ENCODE assay signal across 8 cellular contexts in genomic region chr3:194485471-194485875, GRCh38. TPM values are rescaled to one million over a fixed set of nuclear protein-coding genes. Genes with fewer than 3 reads are reported as not detected.
DNase-seq lines count a peak whose midpoint lies in the region; ATAC-seq and TF ChIP-seq lines count a peak whose summit lies in the region.

No MANE protein-coding gene starts in this region.

- peak overlapping the region; percentile 83 to 87 for H3K27ac ChIP-seq in left lung

- H3K4me3 Mint-ChIP-seq in type B pancreatic cell, result peak overlapping the region; percentile 96

- peaks cover 9 to 86% of the 10 kb centered on the region in 2 donors for H3K4me1 ChIP-seq in left lung

- peaks cover 27% of the 10 kb centered on the region for H3K4me1 Mint-ChIP-seq in type B pancreatic cell (ENCODE audit: unreplicated experiment)

- TF ChIP-seq CTCF in astrocyte of the spinal cord (IDR thresholded peaks at IDR 0.05; ENCODE audit: low read depth, low read length) (no peak), left lung (IDR thresholded peaks at IDR 0.05) (no peak), type B pancreatic cell (conservative IDR thresholded peaks at IDR 0.05) (no peak)

- H3K27me3 ChIP-seq in left lung, result no peaks in the 10 kb centered on the region

- peaks cover 6% of the 10 kb centered on the region for H3K9me3 Mint-ChIP-seq in type B pancreatic cell

- no peaks in the 10 kb centered on the region for H3K9me3 ChIP-seq in left lung

- peak; percentile 43 for DNase-seq in AG08396 (ENCODE audit: low spot score)
- peak; percentile 48 for DNase-seq in HT1080 (ENCODE audit: low read depth)
- peak; percentile 45 for DNase-seq in astrocyte of the spinal cord (ENCODE audit: low read depth, low spot score)
- DNase-seq in left lung, result no peak
- DNase-seq in type B pancreatic cell (ENCODE audit: extremely low spot score, unreplicated experiment), result no peak
- DNase-seq in H4 (ENCODE audit: low spot score), result no peak
- DNase-seq in nucleus accumbens (lab: John Stamatoyannopoulos, UW), result no peak

- intact Hi-C loops in left lung (cut with DNase I), result no loop called here

- H3K4me3 ChIP-seq in astrocyte of the spinal cord (ENCODE audit: low read depth, low read length) (peak overlapping the region; percentile 82), left lung (peak overlapping the region; percentile 66 to 68)

- H3K27me3 Mint-ChIP-seq in type B pancreatic cell, result peaks cover 7% of the 10 kb centered on the region

- H3K36me3 ChIP-seq in left lung, result peaks cover 0 to 6% of the 10 kb centered on the region in 2 donors

- peak overlapping the region; percentile 98 for H3K27ac Mint-ChIP-seq in type B pancreatic cell

- in situ Hi-C loops in astrocyte of the spinal cord (cut with HindIII; ENCODE audit: low sequenced_read_pairs), result no loop called here

- H3K36me3 Mint-ChIP-seq in type B pancreatic cell, result peaks cover 11% of the 10 kb centered on the region

- ATAC-seq in left lung (no peak), GM19452 (IDR thresholded peaks at IDR 0.05; ENCODE audit: unreplicated experiment) (no peak)

RNA-seq across cellular contexts. Expression of gene ATP13A3, which starts 1.3 kb away (rescaled TPM):
- 153 and 157 TPM in 2 replicates for total RNA-seq in HT1080 (2014; rRNA removed; shearing (Covaris generic))
- polyA plus RNA-seq in HT1080 (2015; cell fraction: cytosol; rRNA removed), result 179 and 296 TPM in 2 replicates
- 264 and 294 TPM in 2 replicates for polyA plus RNA-seq in HT1080 (2015; cell fraction: nucleus; rRNA removed)
- total RNA-seq in left lung (100 to 1,000 TPM; 121 to 123 TPM), type B pancreatic cell (ENCODE audit: low replicate concordance) (73.8 and 80.3 TPM in 2 replicates)
- total RNA-seq in H4 (2014; rRNA removed; shearing (Covaris generic)), result 66.1 and 83.2 TPM in 2 replicates

Comparison
In these comparisons a context has a peak if more than half of its experiments do, and no peak if none do; other contexts are left out.
1. DNase-seq: peak in AG08396 (single experiment), HT1080 (single experiment) and astrocyte of the spinal cord (single experiment); none in left lung (0 of 2), type B pancreatic cell (single experiment), H4 (single experiment) and nucleus accumbens (0 of 56).